Comparison of ENCODE assay signal across 7 cellular contexts in the genomic region with DNA sequence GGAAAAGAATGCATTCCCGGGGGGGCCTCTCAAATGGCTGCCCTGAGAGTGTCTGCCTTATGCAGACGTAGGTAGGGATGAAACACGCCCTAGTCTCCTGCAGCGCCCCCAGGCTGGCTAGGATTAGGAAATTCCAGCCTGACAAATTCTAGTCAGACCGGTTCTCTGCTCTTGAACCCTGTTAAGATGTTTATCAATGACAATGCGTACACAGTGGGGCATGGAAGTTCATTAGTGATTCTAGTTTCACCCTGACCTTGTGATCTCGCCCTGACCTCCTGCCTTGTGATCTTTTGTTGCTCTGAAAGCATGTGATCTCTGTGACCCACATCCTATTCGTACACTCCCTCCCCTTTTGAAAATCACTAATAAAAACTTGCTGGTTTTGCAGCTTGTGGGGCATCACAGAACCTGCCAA.
DNase-seq lines count a peak whose midpoint lies in the region; ATAC-seq, FAIRE-seq and TF ChIP-seq lines count a peak whose summit lies in the region.
"Not testable (repeated sequence)": the region's sequence is repeated elsewhere in the genome, so short reads cannot be mapped to it uniquely, and the experiment has no call there.

No MANE protein-coding gene starts in this region.

- not testable (repeated sequence) for FAIRE-seq in pancreas (lab: Jason Lieb, UNC)

- ATAC-seq in effector memory CD8-positive, alpha-beta T cell (replicated peaks), result peak; percentile 39
- ATAC-seq in pancreas, result peak in 1 of 4 donors; percentile 50

- peak overlapping the region in 1 of 4 donors; percentile 25 for H3K27ac ChIP-seq in pancreas

- peak; percentile 11 for DNase-seq in COLO668 (lab: John Stamatoyannopoulos, UW; ENCODE audit: unreplicated experiment)
- peak; percentile 56 for DNase-seq in HT-29 (ENCODE audit: low spot score)
- peak; percentile 65 for DNase-seq in NCI-H510A treated with DMSO at 0.1 percent for 48 hours (lab: John Stamatoyannopoulos, UW)
- DNase-seq in activated naive CD4-positive, alpha-beta T cell treated with anti-CD3 and anti-CD28 coated beads, Interleukin-2, amount 10 ng/mL, durations not matched to agents 7 days and 5 days, result peak; percentile 32
- peak in 1 of 3 experiments; percentile 18 for DNase-seq in effector memory CD8-positive, alpha-beta T cell
- peak; percentile 49 for DNase-seq in left kidney (ENCODE audit: low read depth, low spot score)
- peak in 4 of 6 donors; percentile 48 to 58 (median 51) for DNase-seq in pancreas

- H3K36me3 ChIP-seq in pancreas, result not testable (repeated sequence)

- H3K4me1 ChIP-seq in pancreas, result not testable (repeated sequence)

- intact Hi-C loops in pancreas (cut with DNase I), result not testable (repeated sequence)

- CTCF ChIA-PET in activated naive CD4-positive, alpha-beta T cell treated with anti-CD3 and anti-CD28 coated beads, Interleukin-2, amount 10 ng/mL, durations not matched to agents 7 days and 5 days (lab: Charles Lee), result not testable (repeated sequence)

- not testable (repeated sequence) for H3K9me3 Mint-ChIP-seq in activated naive CD4-positive, alpha-beta T cell treated with anti-CD3 and anti-CD28 coated beads, Interleukin-2, amount 10 ng/mL, durations not matched to agents 7 days and 5 days; effector memory CD8-positive, alpha-beta T cell

- not testable (repeated sequence) for H3K27me3 ChIP-seq in pancreas

- TF ChIP-seq CTCF in pancreas (IDR thresholded peaks at IDR 0.05), result not testable (repeated sequence)

- not testable (repeated sequence) for H3K4me3 Mint-ChIP-seq in activated naive CD4-positive, alpha-beta T cell treated with anti-CD3 and anti-CD28 coated beads, Interleukin-2, amount 10 ng/mL, durations not matched to agents 7 days and 5 days
- H3K4me3 Mint-ChIP-seq in effector memory CD8-positive, alpha-beta T cell, result peak overlapping the region; percentile 18 to 20

- H3K27ac Mint-ChIP-seq in activated naive CD4-positive, alpha-beta T cell treated with anti-CD3 and anti-CD28 coated beads, Interleukin-2, amount 10 ng/mL, durations not matched to agents 7 days and 5 days, result not testable (repeated sequence)
- peak overlapping the region; percentile 73 to 83 for H3K27ac Mint-ChIP-seq in effector memory CD8-positive, alpha-beta T cell

- not testable (repeated sequence) for H3K36me3 Mint-ChIP-seq in activated naive CD4-positive, alpha-beta T cell treated with anti-CD3 and anti-CD28 coated beads, Interleukin-2, amount 10 ng/mL, durations not matched to agents 7 days and 5 days
- H3K36me3 Mint-ChIP-seq in effector memory CD8-positive, alpha-beta T cell (ENCODE audit: insufficient read depth), result peaks cover 15% of the 10 kb centered on the region

- H3K4me1 Mint-ChIP-seq in activated naive CD4-positive, alpha-beta T cell treated with anti-CD3 and anti-CD28 coated beads, Interleukin-2, amount 10 ng/mL, durations not matched to agents 7 days and 5 days, result peaks cover 42% of the 10 kb centered on the region
- peaks cover 36 to 38% of the 10 kb centered on the region in 2 donors for H3K4me1 Mint-ChIP-seq in effector memory CD8-positive, alpha-beta T cell (ENCODE audit: low read depth in 2 of 2)

- H3K9me3 ChIP-seq in pancreas, result not testable (repeated sequence)

- 12 to 16% methylated on average over 8 of the region's 8 CpGs for WGBS in pancreas, 2 donors

- not testable (repeated sequence) for H3K4me3 ChIP-seq in pancreas

- not testable (repeated sequence) for H3K27me3 Mint-ChIP-seq in activated naive CD4-positive, alpha-beta T cell treated with anti-CD3 and anti-CD28 coated beads, Interleukin-2, amount 10 ng/mL, durations not matched to agents 7 days and 5 days; effector memory CD8-positive, alpha-beta T cell
